In genomic region chr7:144195212-144195872, GRCh38 we compare ENCODE assay signal across 8 cellular contexts. TPM values are rescaled to one million over a fixed set of nuclear protein-coding genes. Genes with fewer than 3 reads are reported as not detected.
A peak's percentile ranks its signal among the peaks of the same experiment; 100 is the strongest.
DNase-seq lines count a peak whose midpoint lies in the region; ATAC-seq and TF ChIP-seq lines count a peak whose summit lies in the region.
"Not testable (repeated sequence)": the region's sequence is repeated elsewhere in the genome, so short reads cannot be mapped to it uniquely, and the experiment has no call there.

Gene ARHGEF35 (minus strand): TSS chr7:144195833. CDS start chr7:144188383, 7,450 bp downstream.

- peak; percentile 69 for ATAC-seq in GM18861 (IDR thresholded peaks at IDR 0.05; ENCODE audit: unreplicated experiment)
- ATAC-seq in GM21526 (IDR thresholded peaks at IDR 0.05; ENCODE audit: low FRiP score, unreplicated experiment): peak; percentile 60
- ATAC-seq in HG02970 (IDR thresholded peaks at IDR 0.05; ENCODE audit: low FRiP score, unreplicated experiment): peak; percentile 65
- ATAC-seq in HG03565 (IDR thresholded peaks at IDR 0.05; ENCODE audit: unreplicated experiment): peak; percentile 44
- ATAC-seq in esophagus mucosa: peak; percentile 97

- H3K4me1 ChIP-seq in thyroid gland: not testable (repeated sequence)

- H3K27me3 ChIP-seq in thyroid gland: not testable (repeated sequence)

- TF ChIP-seq POLR2A in thyroid gland (IDR thresholded peaks at IDR 0.05): not testable (repeated sequence)

- DNase-seq in activated T-cell treated with anti-CD3 and anti-CD28 coated beads, Interleukin-2, amount 50 U/mL, for 24 hours: peak; percentile 35
- not testable (repeated sequence) for DNase-seq in mucosa of gallbladder (ENCODE audit: low spot score)
- peak; percentile 58 to 72 for DNase-seq in thyroid gland

- WGBS in thyroid gland, 2 donors: no CpG with 5 or more reads among the region's 51 CpGs

- intact Hi-C loops in thyroid gland (cut with DNase I): not testable (repeated sequence)

- H3K4me3 Mint-ChIP-seq in activated T-cell treated with anti-CD3 and anti-CD28 coated beads, Interleukin-2, amount 50 U/mL, for 24 hours: peak within 1 kb of the TSS; percentile 57

- H3K36me3 ChIP-seq in thyroid gland: not testable (repeated sequence)

- H3K4me1 Mint-ChIP-seq in activated T-cell treated with anti-CD3 and anti-CD28 coated beads, Interleukin-2, amount 50 U/mL, for 24 hours (ENCODE audit: low read depth): not testable (repeated sequence)

- not testable (repeated sequence) for H3K36me3 Mint-ChIP-seq in activated T-cell treated with anti-CD3 and anti-CD28 coated beads, Interleukin-2, amount 50 U/mL, for 24 hours (ENCODE audit: low read depth)

- H3K9me3 ChIP-seq in thyroid gland: not testable (repeated sequence)

- peak within 1 kb of the TSS; percentile 55 for H3K27ac Mint-ChIP-seq in activated T-cell treated with anti-CD3 and anti-CD28 coated beads, Interleukin-2, amount 50 U/mL, for 24 hours

- not testable (repeated sequence) for H3K4me3 ChIP-seq in thyroid gland (replicated peaks in 1 of 3)

- not testable (repeated sequence) for H3K27ac ChIP-seq in thyroid gland

- not testable (repeated sequence) for TF ChIP-seq CTCF in thyroid gland (IDR thresholded peaks at IDR 0.05)

- not testable (repeated sequence) for H3K9me3 Mint-ChIP-seq in activated T-cell treated with anti-CD3 and anti-CD28 coated beads, Interleukin-2, amount 50 U/mL, for 24 hours

- H3K27me3 Mint-ChIP-seq in activated T-cell treated with anti-CD3 and anti-CD28 coated beads, Interleukin-2, amount 50 U/mL, for 24 hours: not testable (repeated sequence)

RNA-seq across cellular contexts. Expression of gene ARHGEF35, which starts in this region (rescaled TPM):
- total RNA-seq in esophagus mucosa (19.7 TPM), mucosa of gallbladder (10.5 TPM), thyroid gland (10 to 100 TPM; 31.0 to 69.1 (median 38.9) TPM)

Comparison
In these comparisons a context has a peak if more than half of its experiments do, and no peak if none do; other contexts are left out.
1. ATAC-seq: peak in every context shown above with its lines; median percentile 97 in esophagus mucosa; 69 in GM18861; 65 in HG02970; 60 in GM21526; 44 in HG03565.